In genomic region chr10:2813277-2813676, GRCh38 we compare ENCODE assay signal across 1 cellular context.
TF ChIP-seq lines count a peak whose summit lies in the region.

No MANE protein-coding gene starts in this region.

TF ChIP-seq in GM23338, 12 proteins besides CTCF, POLR2A, EP300 and RAD21 (continued from another document):
- no peak for TF ChIP-seq ZNF462 (CRISPR knock-in tag; IDR thresholded peaks at IDR 0.05)
- no peak for TF ChIP-seq ZNF331 (CRISPR knock-in tag; IDR thresholded peaks at IDR 0.05; ENCODE audit: low read depth)
- no peak for TF ChIP-seq EZH2 (IDR thresholded peaks at IDR 0.05; ENCODE audit: low read depth, unreplicated experiment)
- no peak for TF ChIP-seq CREB1 (CRISPR knock-in tag; IDR thresholded peaks at IDR 0.05; ENCODE audit: low read depth)
- no peak for TF ChIP-seq POLR2AphosphoS5 (IDR thresholded peaks at IDR 0.05; ENCODE audit: low read depth)
